19 cellular contexts compared by ENCODE assay signal in the genomic region with DNA sequence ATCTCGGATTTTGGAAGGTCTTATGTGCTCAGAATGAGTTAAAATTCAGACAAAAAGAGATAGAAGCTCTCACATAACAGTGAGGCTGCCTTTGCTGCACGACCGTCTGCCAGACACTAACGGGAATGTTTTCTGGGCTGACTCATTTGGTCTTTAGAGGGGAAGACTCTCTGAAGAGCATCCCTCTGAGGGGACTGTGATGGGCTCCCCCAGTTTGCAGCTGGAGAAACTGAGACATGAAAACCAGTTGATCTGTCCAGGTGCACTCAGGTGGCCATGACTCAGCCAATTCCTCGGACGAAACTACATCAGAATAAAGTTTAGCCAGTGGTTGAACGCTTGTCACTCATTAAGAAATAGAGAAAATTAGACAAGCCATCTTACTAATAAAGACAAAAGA.
DNase-seq lines count a peak whose midpoint lies in the region; ATAC-seq, FAIRE-seq and TF ChIP-seq lines count a peak whose summit lies in the region.
"Had no signal": no experiment of that assay in that cellular context is flagged by ENCODE, and none has a peak within 500 bp of the region (broad histone marks: within the 10 kb centered on the region; RNA-seq: fewer than 3 reads in every experiment).

No MANE protein-coding gene starts in this region.

- CTCF ChIA-PET in HepG2 (lab: Yijun Ruan, JAX; ENCODE audit: low intra/inter-chr PET ratio, low total read pairs), result no interaction called here
- CTCF ChIA-PET in K562 (lab: Yijun Ruan, JAX; ENCODE audit: low intra/inter-chr PET ratio), result no interaction called here

- FAIRE-seq in HepG2 (lab: Jason Lieb, UNC) (no peak), K562 (lab: Jason Lieb, UNC) (no peak)
- FAIRE-seq: A549, GM12891 had no signal

- no peak for TF ChIP-seq CTCF in HepG2 (CRISPR knock-in tag; IDR thresholded peaks at IDR 0.05)
- no peak for TF ChIP-seq CTCF in right lobe of liver (IDR thresholded peaks at IDR 0.05)
- TF ChIP-seq CTCF in K562 (IDR thresholded peaks at IDR 0.05 in 2 of 3, conservative IDR thresholded peaks at IDR 0.05 in 1 of 3; ENCODE audit: insufficient read depth in 2 of 3, low read depth in 1 of 3, low read length in 3 of 3), result no peak
- no peak for TF ChIP-seq CTCF in neural cell (IDR thresholded peaks at IDR 0.05; ENCODE audit: poor library complexity, severe bottlenecking)
- TF ChIP-seq CTCF in GM13976 (IDR thresholded peaks at IDR 0.05; ENCODE audit: borderline replicate concordance, control extremely low read depth, extremely low read depth, insufficient read depth, missing control alignments), result no peak

- 30% methylated on average over 7 of the region's 7 CpGs for WGBS in HepG2 (ENCODE audit: low lambda C conversion rate)
- 68% methylated on average over 7 of the region's 7 CpGs for WGBS in right lobe of liver (ENCODE audit: insufficient coverage, low coverage, low lambda C conversion rate, missing lambda C conversion rate)
- WGBS in K562 (ENCODE audit: insufficient coverage, low coverage, missing lambda C conversion rate), result 3% methylated on average over 7 of the region's 7 CpGs

- POLR2A ChIA-PET in HepG2 (lab: Yijun Ruan, JAX) (no interaction called here), K562 (lab: Yijun Ruan, JAX) (no interaction called here)

- H3K4me2 ChIP-seq in HepG2 (ENCODE audit: low read depth, low read length) (no peak overlapping the region), K562 (ENCODE audit: insufficient read depth, low read length) (no peak overlapping the region), neural cell (ENCODE audit: low read length) (no peak overlapping the region)
- H3K4me2 ChIP-seq: A549 had no signal

- in situ Hi-C loops in HepG2 (cut with HindIII; ENCODE audit: extremely low pct_ligation_motif_present, low pct_unique_long_range_greater_than_20kb), result no loop called here
- in situ Hi-C loops in K562 (cut with MboI), result no loop called here
- in situ Hi-C loops in GM13976 (cut with MboI; ENCODE audit: low sequenced_read_pairs, unreplicated experiment), result no loop called here

- TF ChIP-seq POLR2A in HepG2 (IDR thresholded peaks at IDR 0.05; ENCODE audit: insufficient read depth in 1 of 2, low read depth in 2 of 2, low read length in 2 of 2), result no peak
- TF ChIP-seq POLR2A in right lobe of liver (IDR thresholded peaks at IDR 0.05), result no peak
- TF ChIP-seq POLR2A in K562 (conservative IDR thresholded peaks at IDR 0.05), result no peak

- H3K27ac ChIP-seq in HepG2 (ENCODE audit: extremely low read length, insufficient read depth, low read length), result no peak overlapping the region
- no peak overlapping the region for H3K27ac ChIP-seq in right lobe of liver
- no peak overlapping the region for H3K27ac ChIP-seq in K562 (ENCODE audit: extremely low read depth, low read depth, low read length)
- peak overlapping the region; percentile 92 for H3K27ac ChIP-seq in neural cell (ENCODE audit: low read length)
- H3K27ac ChIP-seq: A549 had no signal

- H3K9me3 ChIP-seq in HepG2 (ENCODE audit: low read length) (peaks cover 24% of the 10 kb centered on the region), right lobe of liver (peaks cover 0 to 14% (median 0%) of the 10 kb centered on the region in 4 donors), K562 (replicated peaks; ENCODE audit: control insufficient read depth, insufficient read depth, low read depth, low read length) (no peaks in the 10 kb centered on the region), neural cell (ENCODE audit: low read length) (no peaks in the 10 kb centered on the region)

- H2AFZ ChIP-seq in HepG2 (ENCODE audit: low read length) (no peak overlapping the region), K562 (ENCODE audit: low read depth, low read length) (no peak overlapping the region), neural cell (ENCODE audit: low read depth, low read length) (no peak overlapping the region)

- H3K79me2 ChIP-seq in HepG2 (ENCODE audit: insufficient read depth, low read length), result no peaks in the 10 kb centered on the region
- H3K79me2 ChIP-seq in K562 (ENCODE audit: control insufficient read depth, insufficient read depth, low read length), result no peaks in the 10 kb centered on the region
- H3K79me2 ChIP-seq in neural cell (replicated peaks; ENCODE audit: insufficient read depth, low read length), result no peaks in the 10 kb centered on the region

- no peaks in the 10 kb centered on the region for H3K9me1 ChIP-seq in K562 (ENCODE audit: control insufficient read depth, insufficient read depth, low read length)

- H3F3A ChIP-seq in neural cell (ENCODE audit: insufficient read depth, low read length, poor library complexity, severe bottlenecking), result no peaks in the 10 kb centered on the region

- no peak for TF ChIP-seq RAD21 in HepG2 (CRISPR knock-in tag; IDR thresholded peaks at IDR 0.05)
- TF ChIP-seq RAD21 in K562 (CRISPR knock-in tag; conservative IDR thresholded peaks at IDR 0.05 in 1 of 2, IDR thresholded peaks at IDR 0.05 in 1 of 2), result no peak
- no peak for TF ChIP-seq RAD21 in neural cell (conservative IDR thresholded peaks at IDR 0.05)

- BruUV-seq in HepG2 (replicated peaks; lab: Mats Ljungman, UMichigan) (no TSS peak), K562 (replicated peaks; lab: Mats Ljungman, UMichigan) (no TSS peak)

- H4K20me1 ChIP-seq in HepG2 (ENCODE audit: insufficient read depth, low read length), result no peaks in the 10 kb centered on the region; the same call in 1 of the 2 replicates
- no peaks in the 10 kb centered on the region for H4K20me1 ChIP-seq in K562 (replicated peaks; ENCODE audit: control insufficient read depth, insufficient read depth, low read length)
- H4K20me1 ChIP-seq in neural cell (ENCODE audit: insufficient read depth), result no peaks in the 10 kb centered on the region

- intact Hi-C loops in HepG2 (cut with micrococcal nuclease; ENCODE audit: unreplicated experiment), result no loop called here
- intact Hi-C loops in right lobe of liver (cut with DNase I), result no loop called here
- intact Hi-C loops in K562 (cut with micrococcal nuclease), result no loop called here

- 0 out of 5 replicates have a peak, but pooled peaks cover 0 to 3% of the 10 kb centered on the region in 2 experiments for H3K27me3 ChIP-seq in HepG2 (ENCODE audit: control insufficient read depth in 1 of 2, insufficient read depth in 2 of 2, low read length in 2 of 2)
- no peaks in the 10 kb centered on the region for H3K27me3 ChIP-seq in right lobe of liver
- H3K27me3 ChIP-seq in K562 (ENCODE audit: control insufficient read depth in 2 of 2, insufficient read depth in 2 of 2, low read length in 2 of 2), result peaks cover 0 to 21% of the 10 kb centered on the region in 2 experiments; a peak in 2 of 5 replicates
- H3K27me3 ChIP-seq in neural cell (ENCODE audit: insufficient read depth, low read depth, low read length), result no peaks in the 10 kb centered on the region

- H3K9ac ChIP-seq in HepG2 (ENCODE audit: insufficient read depth, low read depth, low read length) (no peak overlapping the region), K562 (ENCODE audit: insufficient read depth in 1 of 2, low read depth in 2 of 2, low read length in 2 of 2) (no peak overlapping the region), neural cell (ENCODE audit: low read length) (no peak overlapping the region)

- H3K9me2 ChIP-seq in neural cell (ENCODE audit: insufficient read depth, low read length), result no peaks in the 10 kb centered on the region

- DNase-seq in HepG2 (ENCODE audit: low spot score) (no peak), right lobe of liver (no peak), K562 (ENCODE audit: extremely low read depth in 1 of 4, low spot score in 3 of 4) (no peak), NCI-H1694 treated with DMSO at 0.1 percent for 48 hours (lab: John Stamatoyannopoulos, UW) (no peak), GM13976 (ENCODE audit: low spot score) (no peak)
- DNase-seq: 8988T; ACHN; AML-193; Calu3; CD4-positive, alpha-beta memory T cell; COR-L47; DMS53; DMS79 treated with DMSO at 0.1 percent for 48 hours; GF-D8; H9 had no signal

- TF ChIP-seq EP300 in HepG2 (IDR thresholded peaks at IDR 0.05; ENCODE audit: low read depth in 2 of 2, low read length in 2 of 2) (no peak), HepG2 (CRISPR knock-in tag; IDR thresholded peaks at IDR 0.05; ENCODE audit: borderline replicate concordance) (no peak), K562 (IDR thresholded peaks at IDR 0.05; ENCODE audit: low read length) (no peak), neural cell (conservative IDR thresholded peaks at IDR 0.05; ENCODE audit: poor library complexity, severe bottlenecking) (no peak)

- H3K4me3 ChIP-seq in HepG2 (replicated peaks in 1 of 3; ENCODE audit: insufficient read depth in 1 of 3, low read depth in 2 of 3, low read length in 3 of 3) (no peak overlapping the region), right lobe of liver (no peak overlapping the region), K562 (no peak overlapping the region), neural cell (ENCODE audit: low read length) (no peak overlapping the region)
- H3K4me3 ChIP-seq: A549 had no signal

- ATAC-seq in HepG2 (no peak), right lobe of liver (no peak), K562 (no peak)
- ATAC-seq: A549, HCT116 had no signal

- H3K4me1 ChIP-seq in HepG2 (ENCODE audit: insufficient read depth, low read length), result no peaks in the 10 kb centered on the region
- H3K4me1 ChIP-seq in right lobe of liver, result no peaks in the 10 kb centered on the region
- no peaks in the 10 kb centered on the region; a peak in 1 of 5 replicates for H3K4me1 ChIP-seq in K562 (replicated peaks in 1 of 2; ENCODE audit: control insufficient read depth in 2 of 2, insufficient read depth in 2 of 2, low read length in 2 of 2)
- H3K4me1 ChIP-seq: A549 had no signal

- no peaks in the 10 kb centered on the region for H3K36me3 ChIP-seq in HepG2 (replicated peaks in 1 of 2; ENCODE audit: control insufficient read depth in 1 of 2, insufficient read depth in 2 of 2, low read length in 2 of 2)
- no peaks in the 10 kb centered on the region for H3K36me3 ChIP-seq in right lobe of liver
- H3K36me3 ChIP-seq in K562 (ENCODE audit: control insufficient read depth, insufficient read depth, low read length), result no peaks in the 10 kb centered on the region
- H3K36me3 ChIP-seq in neural cell (ENCODE audit: insufficient read depth, low read length), result no peaks in the 10 kb centered on the region

TF ChIP-seq in HepG2, 621 proteins besides CTCF, POLR2A, EP300 and RAD21 (continues in another document):
- no peak for TF ChIP-seq SNAI1 (CRISPR knock-in tag; IDR thresholded peaks at IDR 0.05; ENCODE audit: borderline replicate concordance)
- no peak for TF ChIP-seq GTF3A (CRISPR knock-in tag; conservative IDR thresholded peaks at IDR 0.05)
- no peak for TF ChIP-seq IRX3 (CRISPR knock-in tag; IDR thresholded peaks at IDR 0.05; ENCODE audit: borderline replicate concordance, low read depth)

TF ChIP-seq in K562, 482 proteins besides CTCF, POLR2A, EP300 and RAD21 (continues in another document):
- no peak for TF ChIP-seq SUPT5H (IDR thresholded peaks at IDR 0.05)

TF ChIP-seq in neural cell, 6 proteins besides CTCF, POLR2A, EP300 and RAD21 (continues in another document):
- TF ChIP-seq EZH2 (IDR thresholded peaks at IDR 0.05; ENCODE audit: borderline replicate concordance, insufficient read depth, low read length, poor library complexity, severe bottlenecking) (no peak), MXI1 (conservative IDR thresholded peaks at IDR 0.05; ENCODE audit: poor library complexity, severe bottlenecking) (no peak), SMC3 (conservative IDR thresholded peaks at IDR 0.05; ENCODE audit: poor library complexity) (no peak), TAF1 (IDR thresholded peaks at IDR 0.05; ENCODE audit: low read depth) (no peak)

Comparison
In these comparisons a context has a peak if more than half of its experiments do, and no peak if none do; other contexts are left out.
1. Of the 241 proteins assayed by ChIP-seq in both HepG2 and K562: peak only in HepG2: none; only in K562: PRDM10; in both: none; in neither: 240.